Comparison of ENCODE assay signal across 7 cellular contexts in genomic region chr2:72021371-72021770, GRCh38.
DNase-seq lines count a peak whose midpoint lies in the region; ATAC-seq and TF ChIP-seq lines count a peak whose summit lies in the region.
"Not testable (repeated sequence)": the region's sequence is repeated elsewhere in the genome, so short reads cannot be mapped to it uniquely, and the experiment has no call there.

No MANE protein-coding gene starts in this region.

- DNase-seq in CD14-positive monocyte (ENCODE audit: low spot score) (peak; percentile 4), endodermal cell (peak; percentile 37), mesenteric fat pad (ENCODE audit: low spot score) (peak; percentile 35), osteocyte (ENCODE audit: extremely low spot score, unreplicated experiment) (peak; percentile 51), sciatic nerve (ENCODE audit: low spot score) (peak; percentile 2), ureter (ENCODE audit: low spot score) (peak; percentile 19)
- peak; percentile 52 for DNase-seq in activated effector memory CD4-positive, alpha-beta T cell treated with anti-CD3 and anti-CD28 coated beads, Interleukin-2, amount 50 U/mL, for 16 hours

- H3K4me3 Mint-ChIP-seq in CD14-positive monocyte; endodermal cell; osteocyte (ENCODE audit: unreplicated experiment): not testable (repeated sequence)

- not testable (repeated sequence) for H3K27ac ChIP-seq in endodermal cell (ENCODE audit: low read depth, low read length)

- intact Hi-C loops in CD14-positive monocyte (cut with micrococcal nuclease); sciatic nerve (cut with DNase I): not testable (repeated sequence)

- not testable (repeated sequence) for H3K4me3 ChIP-seq in endodermal cell (ENCODE audit: low read length)

- not testable (repeated sequence) for H3K9me3 ChIP-seq in endodermal cell (ENCODE audit: control insufficient read depth, low read length)

- H3K27ac Mint-ChIP-seq in CD14-positive monocyte; endodermal cell; osteocyte (ENCODE audit: unreplicated experiment): not testable (repeated sequence)

- H3K4me1 ChIP-seq in endodermal cell (ENCODE audit: control insufficient read depth, insufficient read depth, low read length), result not testable (repeated sequence)

- H3K36me3 Mint-ChIP-seq in CD14-positive monocyte; endodermal cell (ENCODE audit: low read depth); osteocyte (ENCODE audit: unreplicated experiment): not testable (repeated sequence)

- not testable (repeated sequence) for H3K9ac ChIP-seq in endodermal cell (ENCODE audit: extremely low read depth, low read length, poor library complexity, severe bottlenecking)

- not testable (repeated sequence) for ATAC-seq in sciatic nerve

- 79% methylated on average over 6 to 16 of the region's 16 CpGs for WGBS in endodermal cell (ENCODE audit: insufficient coverage in 1 of 2, insufficient read length in 1 of 2), 2 experiments

- H3K27me3 ChIP-seq in endodermal cell (ENCODE audit: control insufficient read depth, insufficient read depth, low read length, poor library complexity, severe bottlenecking), result not testable (repeated sequence)

- H3K9me3 Mint-ChIP-seq in CD14-positive monocyte, result peaks cover 0 to 16% (median 2%) of the 10 kb centered on the region in 7 donors
- H3K9me3 Mint-ChIP-seq in endodermal cell; osteocyte (ENCODE audit: unreplicated experiment): not testable (repeated sequence)

- not testable (repeated sequence) for TF ChIP-seq CTCF in CD14-positive monocyte (IDR thresholded peaks at IDR 0.05); endodermal cell (conservative IDR thresholded peaks at IDR 0.05); osteocyte (IDR thresholded peaks at IDR 0.05)

- not testable (repeated sequence) for H3K36me3 ChIP-seq in endodermal cell (ENCODE audit: control insufficient read depth, insufficient read depth, low read length)

- H3K27me3 Mint-ChIP-seq in CD14-positive monocyte (ENCODE audit: low read depth in 3 of 3); endodermal cell (ENCODE audit: insufficient read depth); osteocyte (ENCODE audit: unreplicated experiment): not testable (repeated sequence)

- not testable (repeated sequence) for H3K4me1 Mint-ChIP-seq in CD14-positive monocyte; endodermal cell; osteocyte (ENCODE audit: unreplicated experiment)

Comparison
In these comparisons a context has a peak if more than half of its experiments do, and no peak if none do; other contexts are left out.
1. DNase-seq: peak in every context shown above with its lines; median percentile 52 in activated effector memory CD4-positive, alpha-beta T cell treated with anti-CD3 and anti-CD28 coated beads, Interleukin-2, amount 50 U/mL, for 16 hours; 51 in osteocyte; 37 in endodermal cell; 35 in mesenteric fat pad; 19 in ureter; 4 in CD14-positive monocyte; 2 in sciatic nerve.